In the genomic region with DNA sequence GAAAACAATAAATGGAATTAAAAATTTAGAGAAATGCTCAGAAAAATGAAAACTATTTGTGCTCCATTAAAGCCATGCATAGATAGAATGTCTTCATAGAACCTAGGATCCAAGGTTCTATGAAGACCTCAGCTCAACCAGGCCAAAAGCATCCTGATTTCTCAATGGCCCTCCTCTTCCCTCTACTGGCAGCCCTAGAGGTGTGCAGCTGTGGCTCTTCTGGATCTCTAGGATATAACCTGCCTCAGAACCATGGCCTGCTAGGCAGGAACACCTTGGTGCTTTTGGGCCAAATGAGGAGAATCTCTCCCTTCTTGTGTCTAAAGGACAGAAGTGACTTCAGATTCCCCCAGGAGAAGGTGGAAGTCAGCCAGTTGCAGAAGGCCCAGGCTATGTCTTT, we compare ENCODE assay signal across 9 cellular contexts. TPM values are rescaled to one million over a fixed set of nuclear protein-coding genes. Genes with fewer than 3 reads are reported as not detected.
DNase-seq lines count a peak whose midpoint lies in the region; ATAC-seq and TF ChIP-seq lines count a peak whose summit lies in the region.
"Had no signal": no experiment of that assay in that cellular context is flagged by ENCODE, and none has a peak within 500 bp of the region (broad histone marks: within the 10 kb centered on the region; RNA-seq: fewer than 3 reads in every experiment).

No MANE protein-coding gene starts in this region.

- DNase-seq in Caki2 (ENCODE audit: low read depth) (peak; percentile 19), RWPE2 (ENCODE audit: low spot score) (no peak), esophagus squamous epithelium (lab: John Stamatoyannopoulos, UW) (no peak), trophoblast cell (peak; percentile 52 to 72), DMS79 (lab: John Stamatoyannopoulos, UW) (no peak), gastrocnemius medialis (no peak)

- no peaks in the 10 kb centered on the region for H3K27me3 ChIP-seq in RWPE2 (ENCODE audit: insufficient read depth, poor library complexity, severe bottlenecking)
- no peaks in the 10 kb centered on the region for H3K27me3 ChIP-seq in esophagus squamous epithelium
- no peaks in the 10 kb centered on the region for H3K27me3 ChIP-seq in trophoblast cell (ENCODE audit: insufficient read depth, low read length)
- H3K27me3 ChIP-seq in gastrocnemius medialis: no peaks in the 10 kb centered on the region
- H3K27me3 ChIP-seq: SJCRH30 had no signal

- no peak overlapping the region for H2AK5ac ChIP-seq in trophoblast cell (ENCODE audit: low read length)

- TF ChIP-seq CTCF in RWPE2 (IDR thresholded peaks at IDR 0.05; ENCODE audit: poor library complexity, severe bottlenecking): peak; percentile 60
- peak; percentile 17 to 70 (median 50) for TF ChIP-seq CTCF in esophagus squamous epithelium (IDR thresholded peaks at IDR 0.05)
- no peak for TF ChIP-seq CTCF in gastrocnemius medialis (IDR thresholded peaks at IDR 0.05 in 4 of 5, conservative IDR thresholded peaks at IDR 0.05 in 1 of 5)

- no peak overlapping the region for H2AFZ ChIP-seq in trophoblast cell (ENCODE audit: insufficient read depth, low read length, poor library complexity)

- intact Hi-C loops in esophagus squamous epithelium (cut with DNase I): no loop called here
- intact Hi-C loops in gastrocnemius medialis (cut with DNase I; ENCODE audit: low total_unique reads): no loop called here

- in situ Hi-C loops in Caki2 (cut with HindIII; ENCODE audit: low pct_unique_long_range_greater_than_20kb, low sequenced_read_pairs) (no loop called here), gastrocnemius medialis (cut with MboI; ENCODE audit: low sequenced_read_pairs in 4 of 4) (no loop called here)

- H4K12ac ChIP-seq in trophoblast cell (ENCODE audit: low read depth, low read length): no peak overlapping the region

- H3K79me2 ChIP-seq in trophoblast cell (ENCODE audit: control insufficient read depth, insufficient read depth, low read length, poor library complexity): no peaks in the 10 kb centered on the region

- peaks cover 4% of the 10 kb centered on the region for H3K79me1 ChIP-seq in trophoblast cell (ENCODE audit: low read length)

- no peak overlapping the region for H3K14ac ChIP-seq in trophoblast cell (ENCODE audit: low read length)

- H3K9me3 ChIP-seq in RWPE2 (ENCODE audit: severe bottlenecking) (no peaks in the 10 kb centered on the region), esophagus squamous epithelium (no peaks in the 10 kb centered on the region), trophoblast cell (ENCODE audit: insufficient read depth, low read depth, low read length) (no peaks in the 10 kb centered on the region), gastrocnemius medialis (no peaks in the 10 kb centered on the region)
- H3K9me3 ChIP-seq: SJCRH30 had no signal

- H3K23ac ChIP-seq in trophoblast cell (ENCODE audit: low read length): no peak overlapping the region

- H2BK12ac ChIP-seq in trophoblast cell (ENCODE audit: low read length): no peak overlapping the region

- H3K36me3 ChIP-seq in RWPE2 (ENCODE audit: low read depth) (peaks cover 11% of the 10 kb centered on the region), esophagus squamous epithelium (no peaks in the 10 kb centered on the region), trophoblast cell (ENCODE audit: control insufficient read depth in 1 of 2, insufficient read depth in 2 of 2, low read length in 2 of 2) (no peaks in the 10 kb centered on the region), gastrocnemius medialis (no peaks in the 10 kb centered on the region)
- H3K36me3 ChIP-seq: SJCRH30 had no signal

- H3K4me3 ChIP-seq in RWPE2 (ENCODE audit: severe bottlenecking) (no peak overlapping the region), esophagus squamous epithelium (no peak overlapping the region), trophoblast cell (ENCODE audit: low read depth, low read length) (no peak overlapping the region), gastrocnemius medialis (no peak overlapping the region)
- H3K4me3 ChIP-seq: SJCRH30 had no signal

- H4K8ac ChIP-seq in trophoblast cell (ENCODE audit: low read depth, low read length): no peak overlapping the region

- TF ChIP-seq POLR2A in esophagus squamous epithelium (IDR thresholded peaks at IDR 0.05) (no peak), gastrocnemius medialis (IDR thresholded peaks at IDR 0.05) (no peak)

- H3K4me2 ChIP-seq in trophoblast cell (ENCODE audit: low read length): no peak overlapping the region

- H2BK120ac ChIP-seq in trophoblast cell (ENCODE audit: insufficient read depth, low read length, poor library complexity): no peak overlapping the region

- H3K4me1 ChIP-seq in RWPE2 (ENCODE audit: insufficient read depth, poor library complexity, severe bottlenecking) (peaks cover 5% of the 10 kb centered on the region), esophagus squamous epithelium (no peaks in the 10 kb centered on the region), trophoblast cell (ENCODE audit: control insufficient read depth in 1 of 2, insufficient read depth in 2 of 2, low read length in 2 of 2) (peaks cover 3 to 6% of the 10 kb centered on the region in 2 experiments), gastrocnemius medialis (no peaks in the 10 kb centered on the region)
- H3K4me1 ChIP-seq: SJCRH30 had no signal

- no peak overlapping the region for H3K4ac ChIP-seq in trophoblast cell (ENCODE audit: low read depth, low read length)

- H3K18ac ChIP-seq in trophoblast cell (ENCODE audit: low read length): no peak overlapping the region

- H4K91ac ChIP-seq in trophoblast cell (ENCODE audit: low read depth, low read length): no peak overlapping the region

- no peak overlapping the region for H3K9ac ChIP-seq in trophoblast cell (ENCODE audit: low read length)

- peak; percentile 87 for ATAC-seq in GM18909 (IDR thresholded peaks at IDR 0.05; ENCODE audit: poor library complexity, unreplicated experiment)
- ATAC-seq in HG03159 (IDR thresholded peaks at IDR 0.05; ENCODE audit: unreplicated experiment): peak; percentile 95
- peak; percentile 75 for ATAC-seq in RWPE2 (ENCODE audit: low read depth)
- ATAC-seq in gastrocnemius medialis: no peak

- no peak overlapping the region for H3K27ac ChIP-seq in RWPE2 (ENCODE audit: poor library complexity, severe bottlenecking)
- no peak overlapping the region for H3K27ac ChIP-seq in esophagus squamous epithelium
- no peak overlapping the region for H3K27ac ChIP-seq in trophoblast cell (ENCODE audit: low read depth, low read length)
- no peak overlapping the region for H3K27ac ChIP-seq in gastrocnemius medialis
- H3K27ac ChIP-seq: SJCRH30 had no signal

- no peak overlapping the region for H2BK5ac ChIP-seq in trophoblast cell (ENCODE audit: low read depth, low read length, poor library complexity)

RNA-seq across cellular contexts. Expression of a gene that starts 15.1 kb away (rescaled TPM):
- total RNA-seq in Caki2 (2014; rRNA removed; shearing (Covaris generic); ENCODE audit: low replicate concordance): not detected in 2 replicates
- total RNA-seq in esophagus squamous epithelium: not detected
- 0.08 and 0.10 TPM in 2 replicates for polyA plus RNA-seq in trophoblast cell (2013)
- total RNA-seq in gastrocnemius medialis: not detected
- total RNA-seq: SJCRH30 had no signal

RNA-seq across cellular contexts. Expression of a gene that starts 26.8 kb away (rescaled TPM):
- not detected in 2 replicates for total RNA-seq in Caki2 (2014; rRNA removed; shearing (Covaris generic); ENCODE audit: low replicate concordance)
- 1 to 10 TPM in 2 of 4 donors, under 1 TPM in 1, not detected in 1; 0.91 to 3.4 (median 2.4) TPM for total RNA-seq in esophagus squamous epithelium
- polyA plus RNA-seq in trophoblast cell (2013): 0.10 and 0.11 TPM in 2 replicates
- total RNA-seq in gastrocnemius medialis: not detected
- total RNA-seq: SJCRH30 had no signal

RNA-seq across cellular contexts. Expression of a gene that starts 46.4 kb away (rescaled TPM):
- total RNA-seq in Caki2 (2014; rRNA removed; shearing (Covaris generic); ENCODE audit: low replicate concordance): not detected in 2 replicates
- total RNA-seq in esophagus squamous epithelium (not detected), gastrocnemius medialis (not detected)
- not detected in 2 replicates for polyA plus RNA-seq in trophoblast cell (2013)
- total RNA-seq: SJCRH30 had no signal

Comparison
In these comparisons a context has a peak if more than half of its experiments do, and no peak if none do; other contexts are left out.
1. DNase-seq: peak in Caki2 (single experiment) and trophoblast cell (2 of 2); none in RWPE2 (single experiment), esophagus squamous epithelium (single experiment), DMS79 (single experiment) and gastrocnemius medialis (0 of 2).
2. ATAC-seq: peak in GM18909 (single experiment), HG03159 (single experiment) and RWPE2 (single experiment); none in gastrocnemius medialis (0 of 2).
3. CTCF ChIP-seq: peak in RWPE2 (single experiment) and esophagus squamous epithelium (6 of 6); none in gastrocnemius medialis (0 of 5).